1 cellular context compared by ENCODE assay signal in the genomic region with DNA sequence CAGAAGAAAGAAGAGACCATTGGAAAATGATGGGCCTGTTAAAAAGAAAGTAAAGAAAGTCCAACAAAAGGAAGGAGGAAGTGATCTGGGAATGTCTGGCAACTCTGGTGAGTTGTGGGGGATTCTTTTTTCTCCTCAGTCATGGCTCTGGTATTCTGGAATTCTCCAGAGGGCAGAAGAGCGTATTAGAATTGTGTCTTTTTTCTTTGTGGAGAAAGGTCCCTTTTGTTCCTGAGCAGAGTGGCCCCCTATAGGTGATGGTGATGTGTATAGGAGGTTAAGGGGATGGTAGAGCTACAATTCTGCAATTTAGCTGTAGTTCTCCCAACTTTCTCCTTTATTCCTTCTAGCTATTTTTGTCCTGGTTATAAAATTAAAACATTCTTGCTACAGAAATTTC.
TF ChIP-seq lines count a peak whose summit lies in the region.

No MANE protein-coding gene starts in this region.

TF ChIP-seq in GM12878, 131 proteins besides CTCF, POLR2A, EP300 and RAD21:
- TF ChIP-seq POU2F2 (IDR thresholded peaks at IDR 0.05; ENCODE audit: borderline replicate concordance, low read depth, low read length) (no peak), ZNF384 (IDR thresholded peaks at IDR 0.05; ENCODE audit: borderline replicate concordance, low read depth, low read length) (no peak)
